In the genomic region with DNA sequence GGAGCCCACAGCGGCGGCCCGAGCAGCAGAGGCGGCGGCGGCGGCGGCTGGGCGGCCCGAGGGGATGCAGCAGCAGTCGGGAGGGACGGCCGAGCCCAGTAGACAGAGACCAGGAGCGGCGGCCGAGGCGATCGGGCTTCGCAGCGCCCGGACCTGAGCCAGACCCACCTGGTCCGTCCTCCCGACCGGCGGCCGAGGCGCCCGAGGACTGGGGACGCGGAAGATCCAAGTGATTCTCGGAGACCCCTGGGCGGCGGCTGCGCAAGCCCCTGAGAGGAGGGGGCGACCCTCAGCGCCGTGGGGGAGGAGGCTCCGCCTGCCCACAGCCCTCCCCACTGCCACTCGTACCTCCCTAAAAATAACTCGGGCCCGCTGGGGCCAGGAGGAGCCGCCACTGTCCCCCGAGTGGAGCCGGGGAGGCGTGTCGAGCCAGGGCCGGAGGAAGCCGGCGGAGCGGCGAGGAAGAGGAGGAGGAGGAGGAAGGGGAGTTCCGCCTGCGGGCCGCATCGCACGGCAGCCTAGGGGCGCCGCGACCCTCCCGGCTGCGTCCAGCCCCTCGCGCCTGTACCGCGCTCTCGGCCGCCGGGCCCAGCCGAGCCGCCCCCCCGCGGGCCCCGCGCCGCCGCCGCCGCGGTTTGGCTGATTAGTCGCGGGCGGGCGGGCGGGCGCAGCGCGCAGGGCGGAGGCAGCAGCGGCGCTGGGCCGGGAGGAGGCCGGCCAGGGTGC, we compare ENCODE assay signal across 8 cellular contexts. TPM values are rescaled to one million over a fixed set of nuclear protein-coding genes. Genes with fewer than 3 reads are reported as not detected.
DNase-seq lines count a peak whose midpoint lies in the region; ATAC-seq and TF ChIP-seq lines count a peak whose summit lies in the region.

No MANE protein-coding gene starts in this region.

- peaks cover 3% of the 10 kb centered on the region for H3K27me3 Mint-ChIP-seq in IgD-negative memory B cell

- peak overlapping the region in 3 of 4 donors; percentile 50 to 96 (median 81) for H3K4me3 Mint-ChIP-seq in IgD-negative memory B cell

- H3K4me3 ChIP-seq in colonic mucosa: peak overlapping the region; percentile 92
- H3K4me3 ChIP-seq in left lung: peak overlapping the region; percentile 66 to 81

- no peaks in the 10 kb centered on the region for H3K36me3 ChIP-seq in ES-I3 (ENCODE audit: insufficient read depth, low read length)
- no peaks in the 10 kb centered on the region for H3K36me3 ChIP-seq in colonic mucosa
- H3K36me3 ChIP-seq in left lung: no peaks in the 10 kb centered on the region

- H3K9me3 ChIP-seq in ES-I3 (ENCODE audit: control insufficient read depth, insufficient read depth, low read length) (no peaks in the 10 kb centered on the region), colonic mucosa (no peaks in the 10 kb centered on the region), left lung (no peaks in the 10 kb centered on the region)

- peaks cover 23 to 31% (median 29%) of the 10 kb centered on the region in 3 donors for H3K4me1 Mint-ChIP-seq in IgD-negative memory B cell

- no peaks in the 10 kb centered on the region for H3K9me3 Mint-ChIP-seq in IgD-negative memory B cell

- H3K4me1 ChIP-seq in ES-I3 (ENCODE audit: insufficient read depth, low read length) (peaks cover 16% of the 10 kb centered on the region; the same call in 1 of the 2 replicates), colonic mucosa (peaks cover 11% of the 10 kb centered on the region), left lung (peaks cover 11 to 40% of the 10 kb centered on the region in 2 donors)

- peak; percentile 6 to 22 for DNase-seq in activated CD4-positive, alpha-beta T cell treated with anti-CD3 and anti-CD28 coated beads for 24 hours (ENCODE audit: low read depth in 2 of 2)
- DNase-seq in colonic mucosa (peak; percentile 44), left lung (peak; percentile 60 to 92), NCI-H128 (lab: John Stamatoyannopoulos, UW; ENCODE audit: unreplicated experiment) (no peak)
- peak in 2 of 3 experiments; percentile 16 to 32 for DNase-seq in stimulated activated CD4-positive, alpha-beta T cell treated with anti-CD3 and anti-CD28 coated beads, TNF-alpha, amount 100 ng/mL, for 4 hours (ENCODE audit: low read depth in 3 of 3)

- H3K9ac ChIP-seq in ES-I3 (ENCODE audit: low read depth, low read length) (peak overlapping the region; percentile 88), colonic mucosa (ENCODE audit: low read depth in 2 of 2, low read length in 2 of 2) (peak overlapping the region; percentile 88 to 99)

- no peak for TF ChIP-seq CTCF in colonic mucosa (IDR thresholded peaks at IDR 0.05)
- TF ChIP-seq CTCF in left lung (IDR thresholded peaks at IDR 0.05): no peak

- peak; percentile 27 for ATAC-seq in GM21717 (IDR thresholded peaks at IDR 0.05; ENCODE audit: unreplicated experiment)
- peak; percentile 34 for ATAC-seq in left lung

- no peaks in the 10 kb centered on the region for H3K36me3 Mint-ChIP-seq in IgD-negative memory B cell

- H3K27ac ChIP-seq in colonic mucosa: peak overlapping the region; percentile 98
- peak overlapping the region; percentile 95 to 98 for H3K27ac ChIP-seq in left lung

- peak overlapping the region in 1 of 3 donors; percentile 53 for H3K27ac Mint-ChIP-seq in IgD-negative memory B cell

- intact Hi-C loops in colonic mucosa (cut with DNase I) (loop anchor here (10.0 kb wide), 1 partner anchor 71 kb away; no protein-coding TSS in a partner anchor), left lung (cut with DNase I) (no loop called here)

- H3K27me3 ChIP-seq in colonic mucosa (no peaks in the 10 kb centered on the region), left lung (peaks cover 0 to 5% of the 10 kb centered on the region in 2 donors)

RNA-seq across cellular contexts. Expression of a gene that starts 0.7 kb away (rescaled TPM):
- polyA plus RNA-seq in IgD-negative memory B cell: 0.44 TPM
- total RNA-seq in colonic mucosa (10 to 100 TPM; 22.8 to 40.0 TPM), left lung (10 to 100 TPM; 51.3 to 52.0 TPM)
